Comparison of ENCODE assay signal across 17 cellular contexts in the genomic region with DNA sequence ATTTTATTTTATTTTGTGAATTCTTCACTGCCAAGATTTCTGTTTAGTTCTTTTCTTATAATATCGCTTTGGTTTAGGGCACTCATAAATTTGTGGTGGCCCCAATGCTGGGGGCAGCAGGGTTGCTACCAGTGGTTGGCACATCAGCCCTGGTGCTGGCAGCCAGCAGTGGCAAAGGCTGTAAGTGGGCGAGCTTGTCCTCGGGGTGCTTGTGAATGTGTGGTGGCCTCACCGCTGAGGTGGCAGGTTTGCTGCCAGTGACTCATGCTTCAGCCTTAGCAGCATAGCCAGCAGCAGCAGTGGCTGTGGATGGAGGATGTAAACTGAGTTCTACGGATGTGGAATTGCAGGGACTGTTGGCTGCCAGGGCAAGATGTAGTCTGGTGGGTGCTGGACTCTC.
"Had no signal": no experiment of that assay in that cellular context is flagged by ENCODE, and none has a peak within 500 bp of the region (broad histone marks: within the 10 kb centered on the region; RNA-seq: fewer than 3 reads in every experiment).

No MANE protein-coding gene starts in this region.

- H3K4me1 ChIP-seq: left ventricle myocardium inferior, lower lobe of right lung, pancreas, uterus had no signal

- H3K9me3 ChIP-seq: lower lobe of right lung, pancreas, uterus had no signal

- H3K27me3 Mint-ChIP-seq: progenitor cell of endocrine pancreas, type B pancreatic cell had no signal

- H3K27ac Mint-ChIP-seq: progenitor cell of endocrine pancreas, type B pancreatic cell had no signal

- H3K4me3 ChIP-seq: coronary artery, left ventricle myocardium inferior, lower lobe of right lung, pancreas, uterus had no signal

- DNase-seq: effector CD8-positive, alpha-beta T cell; left cardiac atrium; left ventricle myocardium inferior; lower lobe of right lung; mesenchymal stem cell; naive B cell; nucleus accumbens; right cardiac atrium; small intestine; stimulated activated CD4-positive, alpha-beta T cell treated with anti-CD3 and anti-CD28 coated beads, Interleukin-2, amount 100 ng/mL, for 48 hours; stimulated activated naive CD4-positive, alpha-beta T cell treated with Interleukin-2 at 50 U/mL for 16 hours; uterus had no signal

- H3K36me3 ChIP-seq: left ventricle myocardium inferior, lower lobe of right lung, pancreas, uterus had no signal

- ATAC-seq: esophagus mucosa, left cardiac atrium, lower lobe of right lung, pancreas, right cardiac atrium had no signal

- H3K4me3 Mint-ChIP-seq: naive B cell, type B pancreatic cell had no signal

- H3K9me3 Mint-ChIP-seq: type B pancreatic cell had no signal

- H3K27me3 ChIP-seq: pancreas, uterus had no signal

- H3K27ac ChIP-seq: coronary artery, left ventricle myocardium inferior, lower lobe of right lung, pancreas, uterus had no signal
